9 cellular contexts compared by ENCODE assay signal in genomic region chr10:49053053-49053997, GRCh38.
DNase-seq lines count a peak whose midpoint lies in the region; ATAC-seq, FAIRE-seq and TF ChIP-seq lines count a peak whose summit lies in the region.
"Had no signal": no experiment of that assay in that cellular context is flagged by ENCODE, and none has a peak within 500 bp of the region (broad histone marks: within the 10 kb centered on the region; RNA-seq: fewer than 3 reads in every experiment).

No MANE protein-coding gene starts in this region.

- ATAC-seq in GM19467 (IDR thresholded peaks at IDR 0.05; ENCODE audit: unreplicated experiment), result peak; percentile 76
- ATAC-seq in HG03175 (IDR thresholded peaks at IDR 0.05; ENCODE audit: unreplicated experiment), result peak; percentile 86
- ATAC-seq in esophagus mucosa, result peak; percentile 91
- ATAC-seq in GM21367 (IDR thresholded peaks at IDR 0.05; ENCODE audit: unreplicated experiment), result no peak
- ATAC-seq: psoas muscle had no signal

- peak; percentile 91 for FAIRE-seq in GM12892 (lab: Jason Lieb, UNC)

- no peak for TF ChIP-seq POLR2A in GM12892 (IDR thresholded peaks at IDR 0.05; ENCODE audit: low read depth, low read length)

- DNase-seq in GM12892 (ENCODE audit: insufficient read length), result no peak
- no peak for DNase-seq in stimulated activated CD4-positive, alpha-beta T cell treated with anti-CD3 and anti-CD28 coated beads, Interleukin-12 subunit alpha, Interleukin-12 subunit beta, amount 100 ng/mL, for 4 hours
- no peak for DNase-seq in stimulated activated CD8-positive, alpha-beta memory T cell treated with anti-CD3 and anti-CD28 coated beads, Interleukin-4, amount 100 ng/mL, for 48 hours
- no peak for DNase-seq in stimulated activated CD4-positive, alpha-beta T cell treated with anti-CD3 and anti-CD28 coated beads, Interleukin-4, amount 100 ng/mL, for 24 hours
